ENCODE assay signal across 7 cellular contexts in the genomic region with DNA sequence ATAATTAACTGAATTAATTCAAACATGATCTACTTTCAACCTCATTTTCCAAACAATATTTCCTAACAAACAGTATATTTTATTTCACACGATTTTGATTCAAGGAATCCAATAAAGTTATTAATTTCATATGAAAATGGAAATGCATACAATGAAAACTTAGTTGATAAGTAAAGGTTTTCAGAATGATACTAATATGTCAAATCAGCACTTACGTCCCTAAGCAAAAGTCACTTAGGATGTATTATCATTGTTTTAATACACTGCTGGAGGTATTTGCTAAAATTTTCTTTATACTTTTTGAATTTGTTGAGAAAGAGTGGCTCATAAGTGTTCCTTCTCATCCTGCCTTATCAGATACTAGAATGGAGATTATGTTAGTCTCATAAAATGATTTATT.
"Had no signal": no experiment of that assay in that cellular context is flagged by ENCODE, and none has a peak within 500 bp of the region (broad histone marks: within the 10 kb centered on the region; RNA-seq: fewer than 3 reads in every experiment).

No MANE protein-coding gene starts in this region.

- H3K4me2 ChIP-seq: GM23338, KMS-11 had no signal

- ATAC-seq: GM23338 had no signal

- DNase-seq: H9, HCEC 1CT, KBM-7 had no signal

- FAIRE-seq: H54, HTR-8/SVneo had no signal

- H3K27ac ChIP-seq: KMS-11 had no signal

- H3K4me3 ChIP-seq: GM23338 had no signal

- H3K9ac ChIP-seq: KMS-11 had no signal

- H2AFZ ChIP-seq: GM23338 had no signal
